8 cellular contexts compared by ENCODE assay signal in genomic region chr19:40443930-40444180, GRCh38. TPM values are rescaled to one million over a fixed set of nuclear protein-coding genes. Genes with fewer than 3 reads are reported as not detected.
A peak's percentile ranks its signal among the peaks of the same experiment; 100 is the strongest.
DNase-seq lines count a peak whose midpoint lies in the region; ATAC-seq, FAIRE-seq and TF ChIP-seq lines count a peak whose summit lies in the region.

No MANE protein-coding gene starts in this region.

- no peak for TF ChIP-seq CTCF in activated CD8-positive, alpha-beta T cell treated with anti-CD3 and anti-CD28 coated beads for 36 hours (IDR thresholded peaks at IDR 0.05)

- peak; percentile 0 for ATAC-seq in HG02973 (IDR thresholded peaks at IDR 0.05; ENCODE audit: unreplicated experiment)
- peak; percentile 0 for ATAC-seq in activated CD8-positive, alpha-beta T cell treated with anti-CD3 and anti-CD28 coated beads for 36 hours
- peak; percentile 1 to 9 for ATAC-seq in left cardiac atrium
- ATAC-seq in GM21515 (IDR thresholded peaks at IDR 0.05; ENCODE audit: unreplicated experiment): no peak

- peaks cover 24% of the 10 kb centered on the region for H3K36me3 ChIP-seq in CD8-positive, alpha-beta memory T cell (ENCODE audit: insufficient read depth, low read length)

- H3K9me3 Mint-ChIP-seq in CD8-positive, alpha-beta memory T cell: no peaks in the 10 kb centered on the region
- H3K9me3 Mint-ChIP-seq in activated CD8-positive, alpha-beta T cell treated with anti-CD3 and anti-CD28 coated beads for 36 hours: no peaks in the 10 kb centered on the region

- H3K4me3 ChIP-seq in CD8-positive, alpha-beta memory T cell (ENCODE audit: low read length): peak overlapping the region; percentile 100
- peak overlapping the region; percentile 65 for H3K4me3 ChIP-seq in skeletal muscle cell (ENCODE audit: low read depth, low read length)

- CTCF ChIA-PET in CD8-positive, alpha-beta memory T cell (lab: Charles Lee): interaction anchor here (1.2 to 4.4 kb wide), 5 partner anchors 17 to 162 kb away, joined by 3 to 24 read pairs (median 13); partner anchors contain the start of genes BLVRB and SERTAD1
- CTCF ChIA-PET in activated CD8-positive, alpha-beta T cell treated with anti-CD3 and anti-CD28 coated beads for 36 hours (lab: Charles Lee): interaction anchor here (1.0 to 4.1 kb wide), 5 partner anchors 18 to 160 kb away, joined by 3 to 25 read pairs (median 6); partner anchors contain the start of gene SERTAD1

- no peaks in the 10 kb centered on the region for H3K9me3 ChIP-seq in CD8-positive, alpha-beta memory T cell (ENCODE audit: low read length)

- peaks cover 14% of the 10 kb centered on the region for H3K4me1 ChIP-seq in CD8-positive, alpha-beta memory T cell (ENCODE audit: insufficient read depth, low read length)

- peaks cover 0 to 42% (median 3%) of the 10 kb centered on the region in 3 donors for H3K36me3 Mint-ChIP-seq in CD8-positive, alpha-beta memory T cell
- peaks cover 5% of the 10 kb centered on the region for H3K36me3 Mint-ChIP-seq in activated CD8-positive, alpha-beta T cell treated with anti-CD3 and anti-CD28 coated beads for 36 hours (ENCODE audit: low read depth)

- H3K27me3 ChIP-seq in CD8-positive, alpha-beta memory T cell (ENCODE audit: insufficient read depth, low read length, poor library complexity, severe bottlenecking): no peaks in the 10 kb centered on the region

- H3K27ac ChIP-seq in CD8-positive, alpha-beta memory T cell (ENCODE audit: low read depth, low read length): peak overlapping the region; percentile 98

- peak overlapping the region; percentile 93 to 100 (median 98) for H3K4me3 Mint-ChIP-seq in CD8-positive, alpha-beta memory T cell
- H3K4me3 Mint-ChIP-seq in activated CD8-positive, alpha-beta T cell treated with anti-CD3 and anti-CD28 coated beads for 36 hours: peak overlapping the region; percentile 92

- peaks cover 0 to 5% of the 10 kb centered on the region in 2 donors for H3K27me3 Mint-ChIP-seq in CD8-positive, alpha-beta memory T cell
- no peaks in the 10 kb centered on the region for H3K27me3 Mint-ChIP-seq in activated CD8-positive, alpha-beta T cell treated with anti-CD3 and anti-CD28 coated beads for 36 hours

- FAIRE-seq in H54 (lab: Jason Lieb, UNC): no peak

- no peak for DNase-seq in CD8-positive, alpha-beta memory T cell
- DNase-seq in activated CD8-positive, alpha-beta T cell treated with anti-CD3 and anti-CD28 coated beads for 36 hours: no peak
- DNase-seq in left cardiac atrium (no peak), skeletal muscle cell (ENCODE audit: low read depth) (no peak), NCI-H2196 (lab: John Stamatoyannopoulos, UW; ENCODE audit: unreplicated experiment) (no peak), H54 (ENCODE audit: insufficient read length, low spot score) (no peak)

- peak overlapping the region; percentile 88 to 100 (median 98) for H3K27ac Mint-ChIP-seq in CD8-positive, alpha-beta memory T cell
- peak overlapping the region; percentile 93 for H3K27ac Mint-ChIP-seq in activated CD8-positive, alpha-beta T cell treated with anti-CD3 and anti-CD28 coated beads for 36 hours

- TF ChIP-seq POLR2A in H54 (IDR thresholded peaks at IDR 0.05; ENCODE audit: low read depth, low read length): no peak

- POLR2A ChIA-PET in CD8-positive, alpha-beta memory T cell (lab: Charles Lee): interaction anchor here (0.6 to 3.3 kb wide), 8 partner anchors 17 to 920 kb away, joined by 3 to 27 read pairs (median 5); partner anchors contain the start of genes B9D2, BLVRB, SERTAD1 and SPTBN4
- POLR2A ChIA-PET in activated CD8-positive, alpha-beta T cell treated with anti-CD3 and anti-CD28 coated beads for 36 hours (lab: Charles Lee): interaction anchor here (0.7 to 2.9 kb wide), 6 partner anchors 17 to 700 kb away, joined by 3 to 29 read pairs (median 6); partner anchors contain the start of genes BLVRB and SERTAD1

- H3K4me1 Mint-ChIP-seq in CD8-positive, alpha-beta memory T cell: peaks cover 17 to 24% (median 17%) of the 10 kb centered on the region in 3 donors
- peaks cover 26% of the 10 kb centered on the region for H3K4me1 Mint-ChIP-seq in activated CD8-positive, alpha-beta T cell treated with anti-CD3 and anti-CD28 coated beads for 36 hours (ENCODE audit: low read depth)

- intact Hi-C loops in activated CD8-positive, alpha-beta T cell treated with anti-CD3 and anti-CD28 coated beads for 36 hours (cut with micrococcal nuclease): loop anchor here (1.0 kb wide), 1 partner anchor 19 kb away; the partner anchor contains the start of gene SERTAD1
- intact Hi-C loops in left cardiac atrium (cut with DNase I): loop anchor here in 1 of 2 donors (2.0 to 10.0 kb wide), 2 partner anchors 19 to 159 kb away; partner anchors contain the start of genes AKT2 and SERTAD1

RNA-seq across cellular contexts. Expression of gene SERTAD3, which starts 0.3 kb away (rescaled TPM):
- total RNA-seq in CD8-positive, alpha-beta memory T cell: 1 to 10 TPM; 7.0 to 8.5 TPM
- polyA plus RNA-seq in CD8-positive, alpha-beta memory T cell: 9.5 TPM
- total RNA-seq in activated CD8-positive, alpha-beta T cell treated with anti-CD3 and anti-CD28 coated beads for 36 hours: 10 to 100 TPM in 1 of 2 experiments, 1 to 10 TPM in 1; 8.8 to 11.2 TPM
- total RNA-seq in left cardiac atrium: 10 to 100 TPM; 29.1 to 41.2 TPM

RNA-seq across cellular contexts. Expression of gene SERTAD1, which starts 18.1 kb away (rescaled TPM):
- total RNA-seq in CD8-positive, alpha-beta memory T cell: 10 to 100 TPM; 15.9 to 17.8 TPM
- 13.0 TPM for polyA plus RNA-seq in CD8-positive, alpha-beta memory T cell
- total RNA-seq in activated CD8-positive, alpha-beta T cell treated with anti-CD3 and anti-CD28 coated beads for 36 hours: 10 to 100 TPM; 15.5 to 17.2 TPM
- 10 to 100 TPM in 1 of 2 donors, 1 to 10 TPM in 1; 9.4 to 17.0 TPM for total RNA-seq in left cardiac atrium

RNA-seq across cellular contexts. Expression of gene BLVRB, which starts 21.7 kb away (rescaled TPM):
- total RNA-seq in CD8-positive, alpha-beta memory T cell: 10 to 100 TPM; 17.4 to 18.9 TPM
- 22.8 TPM for polyA plus RNA-seq in CD8-positive, alpha-beta memory T cell
- total RNA-seq in activated CD8-positive, alpha-beta T cell treated with anti-CD3 and anti-CD28 coated beads for 36 hours: 10 to 100 TPM; 21.2 to 21.7 TPM
- 100 to 1,000 TPM in 1 of 2 donors, 10 to 100 TPM in 1; 72.7 to 112 TPM for total RNA-seq in left cardiac atrium

RNA-seq across cellular contexts. Expression of gene SPTBN4, which starts 22.9 kb away (rescaled TPM):
- 1 to 10 TPM in 1 of 2 experiments, under 1 TPM in 1; 0.49 to 1.2 TPM for total RNA-seq in CD8-positive, alpha-beta memory T cell
- not detected for polyA plus RNA-seq in CD8-positive, alpha-beta memory T cell
- 1 to 10 TPM; 1.3 to 2.3 TPM for total RNA-seq in activated CD8-positive, alpha-beta T cell treated with anti-CD3 and anti-CD28 coated beads for 36 hours
- 1 to 10 TPM; 3.4 to 4.8 TPM for total RNA-seq in left cardiac atrium

RNA-seq across cellular contexts. Expression of gene PRX, which starts 30.7 kb away (rescaled TPM):
- 1 to 10 TPM; 1.4 to 1.6 TPM for total RNA-seq in CD8-positive, alpha-beta memory T cell
- 0.29 TPM for polyA plus RNA-seq in CD8-positive, alpha-beta memory T cell
- 1 to 10 TPM; 1.2 TPM for total RNA-seq in activated CD8-positive, alpha-beta T cell treated with anti-CD3 and anti-CD28 coated beads for 36 hours
- total RNA-seq in left cardiac atrium: 1 to 10 TPM; 2.8 to 3.6 TPM
